8 cellular contexts compared by ENCODE assay signal in genomic region chr2:74715071-74715791, GRCh38.
DNase-seq lines count a peak whose midpoint lies in the region; ATAC-seq and TF ChIP-seq lines count a peak whose summit lies in the region.

No MANE protein-coding gene starts in this region.

- peaks cover 6 to 9% (median 9%) of the 10 kb centered on the region in 3 donors for H3K4me1 Mint-ChIP-seq in CD8-positive, alpha-beta memory T cell
- H3K4me1 Mint-ChIP-seq in activated CD8-positive, alpha-beta memory T cell treated with anti-CD3 and anti-CD28 coated beads, Interleukin-2, amount 10 ng/mL, durations not matched to agents 7 days and 5 days: peaks cover 9% of the 10 kb centered on the region
- peaks cover 4% of the 10 kb centered on the region for H3K4me1 Mint-ChIP-seq in endothelial cell (ENCODE audit: unreplicated experiment)

- H3K9me3 ChIP-seq in CD8-positive, alpha-beta memory T cell (ENCODE audit: low read length): no peaks in the 10 kb centered on the region

- TF ChIP-seq CTCF in HL-60 (IDR thresholded peaks at IDR 0.05; ENCODE audit: insufficient read depth, low read length): peak; percentile 67
- peak; percentile 82 for TF ChIP-seq CTCF in endothelial cell (IDR thresholded peaks at IDR 0.05; ENCODE audit: unreplicated experiment)

- H3K36me3 ChIP-seq in CD8-positive, alpha-beta memory T cell (ENCODE audit: insufficient read depth, low read length): no peaks in the 10 kb centered on the region

- H3K4me3 ChIP-seq in CD8-positive, alpha-beta memory T cell (ENCODE audit: low read length): peak overlapping the region; percentile 79
- H3K4me3 ChIP-seq in HL-60 (replicated peaks; ENCODE audit: insufficient read depth, low read length): peak overlapping the region; percentile 53

- H3K4me3 Mint-ChIP-seq in CD8-positive, alpha-beta memory T cell: peak overlapping the region; percentile 73 to 92 (median 85)
- peak overlapping the region; percentile 77 for H3K4me3 Mint-ChIP-seq in activated CD8-positive, alpha-beta memory T cell treated with anti-CD3 and anti-CD28 coated beads, Interleukin-2, amount 10 ng/mL, durations not matched to agents 7 days and 5 days
- peak overlapping the region; percentile 92 for H3K4me3 Mint-ChIP-seq in endothelial cell (ENCODE audit: unreplicated experiment)

- DNase-seq in CD8-positive, alpha-beta memory T cell: peak; percentile 65 to 81 (median 68)
- DNase-seq in HL-60 (ENCODE audit: low read depth in 1 of 2, low spot score in 1 of 2) (peak; percentile 64 to 79), NK-92 (lab: John Stamatoyannopoulos, UW; ENCODE audit: unreplicated experiment) (peak; percentile 7), endothelial cell (ENCODE audit: low spot score) (peak; percentile 92), midbrain (lab: John Stamatoyannopoulos, UW) (peak; percentile 85)
- DNase-seq in activated CD8-positive, alpha-beta memory T cell treated with anti-CD3 and anti-CD28 coated beads, Interleukin-2, amount 10 ng/mL, durations not matched to agents 7 days and 5 days: peak; percentile 86
- peak; percentile 51 to 53 for DNase-seq in stimulated activated CD8-positive, alpha-beta memory T cell treated with anti-CD3 and anti-CD28 coated beads, Interleukin-15, amount 100 ng/mL, for 4 hours (ENCODE audit: low read depth in 2 of 2)

- H3K27me3 Mint-ChIP-seq in CD8-positive, alpha-beta memory T cell: peaks cover 0 to 16% of the 10 kb centered on the region in 2 donors
- H3K27me3 Mint-ChIP-seq in activated CD8-positive, alpha-beta memory T cell treated with anti-CD3 and anti-CD28 coated beads, Interleukin-2, amount 10 ng/mL, durations not matched to agents 7 days and 5 days: peaks cover 27% of the 10 kb centered on the region
- H3K27me3 Mint-ChIP-seq in endothelial cell (ENCODE audit: unreplicated experiment): no peaks in the 10 kb centered on the region

- H3K27me3 ChIP-seq in CD8-positive, alpha-beta memory T cell (ENCODE audit: insufficient read depth, low read length, poor library complexity, severe bottlenecking): peaks cover 18% of the 10 kb centered on the region
- peaks cover 6% of the 10 kb centered on the region for H3K27me3 ChIP-seq in HL-60 (ENCODE audit: insufficient read depth, poor library complexity, severe bottlenecking)

- peaks cover 6% of the 10 kb centered on the region for H3K4me1 ChIP-seq in CD8-positive, alpha-beta memory T cell (ENCODE audit: insufficient read depth, low read length)

- peaks cover 0 to 2% (median 0%) of the 10 kb centered on the region in 3 donors for H3K36me3 Mint-ChIP-seq in CD8-positive, alpha-beta memory T cell
- H3K36me3 Mint-ChIP-seq in activated CD8-positive, alpha-beta memory T cell treated with anti-CD3 and anti-CD28 coated beads, Interleukin-2, amount 10 ng/mL, durations not matched to agents 7 days and 5 days: no peaks in the 10 kb centered on the region
- no peaks in the 10 kb centered on the region for H3K36me3 Mint-ChIP-seq in endothelial cell (ENCODE audit: low read depth, unreplicated experiment)

- peak; percentile 81 for ATAC-seq in GM19467 (IDR thresholded peaks at IDR 0.05; ENCODE audit: unreplicated experiment)
- peak; percentile 97 for ATAC-seq in activated CD8-positive, alpha-beta memory T cell treated with anti-CD3 and anti-CD28 coated beads, Interleukin-2, amount 10 ng/mL, durations not matched to agents 7 days and 5 days

- H3K9me3 Mint-ChIP-seq in CD8-positive, alpha-beta memory T cell: no peaks in the 10 kb centered on the region
- no peaks in the 10 kb centered on the region for H3K9me3 Mint-ChIP-seq in activated CD8-positive, alpha-beta memory T cell treated with anti-CD3 and anti-CD28 coated beads, Interleukin-2, amount 10 ng/mL, durations not matched to agents 7 days and 5 days (ENCODE audit: low read depth)
- no peaks in the 10 kb centered on the region for H3K9me3 Mint-ChIP-seq in endothelial cell (ENCODE audit: unreplicated experiment)

- peak overlapping the region in 4 of 8 donors; percentile 2 to 46 (median 28) for H3K27ac Mint-ChIP-seq in CD8-positive, alpha-beta memory T cell
- no peak overlapping the region for H3K27ac Mint-ChIP-seq in activated CD8-positive, alpha-beta memory T cell treated with anti-CD3 and anti-CD28 coated beads, Interleukin-2, amount 10 ng/mL, durations not matched to agents 7 days and 5 days
- no peak overlapping the region for H3K27ac Mint-ChIP-seq in endothelial cell (ENCODE audit: unreplicated experiment)

- POLR2A ChIA-PET in CD8-positive, alpha-beta memory T cell (lab: Charles Lee): no interaction called here

- no peak overlapping the region for H3K27ac ChIP-seq in CD8-positive, alpha-beta memory T cell (ENCODE audit: low read depth, low read length)
- peak overlapping the region; percentile 1; the same call in 1 of the 2 replicates for H3K27ac ChIP-seq in HL-60 (replicated peaks)

- CTCF ChIA-PET in CD8-positive, alpha-beta memory T cell (lab: Charles Lee): interaction anchor here (0.7 to 8.6 kb wide), 17 partner anchors 12 to 241 kb away, joined by 3 to 145 read pairs (median 4); no protein-coding TSS in a partner anchor
- CTCF ChIA-PET in activated CD8-positive, alpha-beta memory T cell treated with anti-CD3 and anti-CD28 coated beads, Interleukin-2, amount 10 ng/mL, durations not matched to agents 7 days and 5 days (lab: Charles Lee): interaction anchor here (0.5 to 6.8 kb wide), 23 partner anchors 9 to 363 kb away, joined by 3 to 93 read pairs (median 4); no protein-coding TSS in a partner anchor

Comparison
In these comparisons a context has a peak if more than half of its experiments do, and no peak if none do; other contexts are left out.
1. DNase-seq: peak in every context shown above with its lines; median percentile 92 in endothelial cell; 86 in activated CD8-positive, alpha-beta memory T cell treated with anti-CD3 and anti-CD28 coated beads, Interleukin-2, amount 10 ng/mL, durations not matched to agents 7 days and 5 days; 85 in midbrain; 72 in HL-60; 68 in CD8-positive, alpha-beta memory T cell; 52 in stimulated activated CD8-positive, alpha-beta memory T cell treated with anti-CD3 and anti-CD28 coated beads, Interleukin-15, amount 100 ng/mL, for 4 hours; 7 in NK-92.